ENCODE assay signal across 23 cellular contexts in genomic region chr10:105634283-105634682, GRCh38.
"Had no signal": no experiment of that assay in that cellular context is flagged by ENCODE, and none has a peak within 500 bp of the region (broad histone marks: within the 10 kb centered on the region; RNA-seq: fewer than 3 reads in every experiment).

No MANE protein-coding gene starts in this region.

- H3K27me3 ChIP-seq: dorsolateral prefrontal cortex, esophagus squamous epithelium, gastrocnemius medialis, heart right ventricle, left lung had no signal

- H3K4me3 ChIP-seq: coronary artery, dorsolateral prefrontal cortex, esophagus squamous epithelium, gastrocnemius medialis, heart right ventricle, left lung, lower lobe of right lung had no signal

- H3K27ac ChIP-seq: coronary artery, dorsolateral prefrontal cortex, esophagus squamous epithelium, gastrocnemius medialis, heart right ventricle, left lung, lower lobe of right lung had no signal

- H3K4me1 ChIP-seq: esophagus squamous epithelium, gastrocnemius medialis, heart right ventricle, left lung, lower lobe of right lung had no signal

- H3K9me3 ChIP-seq: esophagus squamous epithelium, gastrocnemius medialis, lower lobe of right lung had no signal

- ATAC-seq: gastrocnemius medialis, heart right ventricle, left lung, left ventricle myocardium superior, lower lobe of right lung had no signal

- FAIRE-seq: colon, endothelial cell of umbilical vein, kidney had no signal

- DNase-seq: dermis blood vessel endothelial cell; dorsolateral prefrontal cortex; effector CD4-positive, alpha-beta T cell; effector memory CD4-positive, alpha-beta T cell; esophagus squamous epithelium; foreskin fibroblast; foreskin melanocyte; gastrocnemius medialis; glutamatergic neuron; head of caudate nucleus; heart right ventricle; hippocampal formation; immature natural killer cell; islet precursor cell; kidney; kidney glomerular epithelial cell; left lung; left ventricle myocardium superior; lower lobe of right lung; mesenchymal stem cell had no signal

- H3K36me3 ChIP-seq: esophagus squamous epithelium, gastrocnemius medialis, heart right ventricle, left lung, lower lobe of right lung had no signal
